Comparison of ENCODE assay signal across 15 cellular contexts in genomic region chr10:97573021-97573420, GRCh38. TPM values are rescaled to one million over a fixed set of nuclear protein-coding genes. Genes with fewer than 3 reads are reported as not detected.
A peak's percentile ranks its signal among the peaks of the same experiment; 100 is the strongest.
DNase-seq lines count a peak whose midpoint lies in the region; ATAC-seq and TF ChIP-seq lines count a peak whose summit lies in the region.
"Had no signal": no experiment of that assay in that cellular context is flagged by ENCODE, and none has a peak within 500 bp of the region (broad histone marks: within the 10 kb centered on the region; RNA-seq: fewer than 3 reads in every experiment).

No MANE protein-coding gene starts in this region.

- in situ Hi-C loops in brain microvascular endothelial cell (cut with HindIII; ENCODE audit: low pct_ligation_motif_present, low sequenced_read_pairs), result no loop called here

- H3K27ac ChIP-seq in brain microvascular endothelial cell (no peak overlapping the region), lung (ENCODE audit: low read depth in 1 of 2, low read length in 1 of 2) (peak overlapping the region; percentile 82 to 97), upper lobe of right lung (peak overlapping the region; percentile 42)
- H3K27ac ChIP-seq: uterus had no signal

- TF ChIP-seq CTCF in brain microvascular endothelial cell (IDR thresholded peaks at IDR 0.05; ENCODE audit: low read depth, low read length, missing control alignments) (no peak), lung (IDR thresholded peaks at IDR 0.05; ENCODE audit: control extremely low read depth, extremely low read depth) (no peak), upper lobe of right lung (IDR thresholded peaks at IDR 0.05) (no peak)

- H3K27me3 ChIP-seq in brain microvascular endothelial cell (replicated peaks), result no peaks in the 10 kb centered on the region
- H3K27me3 ChIP-seq in lung (ENCODE audit: control insufficient read depth, insufficient read depth), result no peaks in the 10 kb centered on the region
- no peaks in the 10 kb centered on the region for H3K27me3 ChIP-seq in upper lobe of right lung
- H3K27me3 ChIP-seq: ascending aorta, uterus had no signal

- ATAC-seq in lung (ENCODE audit: insufficient read depth, low FRiP score) (no peak), upper lobe of right lung (no peak)
- no peak for ATAC-seq in stimulated activated naive CD8-positive, alpha-beta T cell treated with anti-CD3 and anti-CD28 coated beads, Interleukin-15, Interleukin-2, amounts not matched to agents 100 U/mL and 50 U/mL, for 24 hours

- DNase-seq in HK-2 (ENCODE audit: unreplicated experiment) (peak; percentile 79), brain microvascular endothelial cell (peak; percentile 25), lung (ENCODE audit: low spot score) (no peak), upper lobe of right lung (no peak), AG08395 (ENCODE audit: low spot score) (no peak), retina (no peak)
- no peak for DNase-seq in stimulated activated naive CD8-positive, alpha-beta T cell treated with anti-CD3 and anti-CD28 coated beads, Interleukin-15, Interleukin-2, amounts not matched to agents 100 U/mL and 50 U/mL, for 24 hours
- DNase-seq: activated CD4-positive, alpha-beta memory T cell treated with anti-CD3 and anti-CD28 coated beads, Interleukin-2, amount 10 ng/mL, durations not matched to agents 7 days and 5 days; CD8-positive, alpha-beta memory T cell; effector CD4-positive, alpha-beta T cell; foreskin fibroblast; stimulated activated CD4-positive, alpha-beta T cell treated with anti-CD3 and anti-CD28 coated beads, Interleukin-4, amount 100 ng/mL, for 24 hours had no signal

- H3K4me3 ChIP-seq in brain microvascular endothelial cell (ENCODE audit: low read depth, low read length) (no peak overlapping the region), lung (no peak overlapping the region), upper lobe of right lung (no peak overlapping the region)
- H3K4me3 ChIP-seq: ascending aorta, uterus had no signal

- H3K4me1 ChIP-seq in lung (ENCODE audit: control insufficient read depth in 2 of 2, insufficient read depth in 2 of 2, low read length in 2 of 2) (peaks cover 2 to 14% of the 10 kb centered on the region in 2 donors), upper lobe of right lung (peaks cover 14% of the 10 kb centered on the region)
- H3K4me1 ChIP-seq: uterus had no signal

- H3K9me3 ChIP-seq in lung (ENCODE audit: control insufficient read depth in 2 of 2, insufficient read depth in 1 of 2, low read length in 1 of 2) (peaks cover 0 to 4% of the 10 kb centered on the region in 2 donors), upper lobe of right lung (no peaks in the 10 kb centered on the region)
- H3K9me3 ChIP-seq: ascending aorta, uterus had no signal

- H3K36me3 ChIP-seq in brain microvascular endothelial cell (replicated peaks) (peaks cover 17% of the 10 kb centered on the region), lung (ENCODE audit: control insufficient read depth in 2 of 2, insufficient read depth in 2 of 2, low read length in 2 of 2) (peaks cover 0 to 16% of the 10 kb centered on the region in 2 donors), upper lobe of right lung (peaks cover 31% of the 10 kb centered on the region)
- H3K36me3 ChIP-seq: uterus had no signal

- intact Hi-C loops in upper lobe of right lung (cut with DNase I), result no loop called here

- WGBS in lung, 2 donors, result 91 to 93% methylated on average over 2 of the region's 2 CpGs

RNA-seq across cellular contexts. Expression of gene ANKRD2, which starts 0.4 kb away (rescaled TPM):
- total RNA-seq in lung (1 to 10 TPM in 1 of 2 donors, not detected in 1; 3.1 TPM), upper lobe of right lung (0.98 TPM)
- polyA plus RNA-seq in lung, result 1 to 10 TPM; 1.2 to 3.0 TPM
- total RNA-seq: ascending aorta; CD8-positive, alpha-beta memory T cell had no signal
- polyA plus RNA-seq: CD8-positive, alpha-beta memory T cell had no signal

RNA-seq across cellular contexts. Expression of gene HOGA1, which starts 11.2 kb away (rescaled TPM):
- total RNA-seq in lung, result 1 to 10 TPM in 1 of 2 donors, under 1 TPM in 1; 0.63 to 2.3 TPM
- polyA plus RNA-seq in lung, result under 1 TPM; 0.30 to 0.91 TPM
- 2.3 TPM for total RNA-seq in upper lobe of right lung
- total RNA-seq: activated CD4-positive, alpha-beta memory T cell treated with anti-CD3 and anti-CD28 coated beads, Interleukin-2, amount 10 ng/mL, durations not matched to agents 7 days and 5 days; activated T-helper 2 cell treated with anti-CD3 and anti-CD28 coated beads, Interferon-gamma antibody, Interleukin-2, Interleukin-4, amounts not matched to agents 10 μg/mL and 5 μg/mL and 100 μg/mL, durations not matched to agents 14 hours and 24 hours and 36 hours; CD8-positive, alpha-beta memory T cell had no signal
- polyA plus RNA-seq: CD8-positive, alpha-beta memory T cell had no signal

RNA-seq across cellular contexts. Expression of gene C10orf62, which starts 16.5 kb away (rescaled TPM):
- under 1 TPM in 1 of 2 donors, not detected in 1; 0.21 TPM for total RNA-seq in lung
- polyA plus RNA-seq in lung, result not detected
- total RNA-seq in upper lobe of right lung, result not detected
- total RNA-seq: activated CD4-positive, alpha-beta memory T cell treated with anti-CD3 and anti-CD28 coated beads, Interleukin-2, amount 10 ng/mL, durations not matched to agents 7 days and 5 days; activated T-helper 2 cell treated with anti-CD3 and anti-CD28 coated beads, Interferon-gamma antibody, Interleukin-2, Interleukin-4, amounts not matched to agents 10 μg/mL and 5 μg/mL and 100 μg/mL, durations not matched to agents 14 hours and 24 hours and 36 hours; ascending aorta; CD8-positive, alpha-beta memory T cell; uterus had no signal
- polyA plus RNA-seq: CD8-positive, alpha-beta memory T cell had no signal

Comparison
In these comparisons a context has a peak if more than half of its experiments do, and no peak if none do; other contexts are left out.
1. DNase-seq: peak in HK-2 (single experiment) and brain microvascular endothelial cell (single experiment); none in lung (single experiment), upper lobe of right lung (single experiment), AG08395 (single experiment), stimulated activated naive CD8-positive, alpha-beta T cell treated with anti-CD3 and anti-CD28 coated beads, Interleukin-15, Interleukin-2, amounts not matched to agents 100 U/mL and 50 U/mL, for 24 hours (single experiment) and retina (single experiment).